ENCODE assay signal across 19 cellular contexts in the genomic region with DNA sequence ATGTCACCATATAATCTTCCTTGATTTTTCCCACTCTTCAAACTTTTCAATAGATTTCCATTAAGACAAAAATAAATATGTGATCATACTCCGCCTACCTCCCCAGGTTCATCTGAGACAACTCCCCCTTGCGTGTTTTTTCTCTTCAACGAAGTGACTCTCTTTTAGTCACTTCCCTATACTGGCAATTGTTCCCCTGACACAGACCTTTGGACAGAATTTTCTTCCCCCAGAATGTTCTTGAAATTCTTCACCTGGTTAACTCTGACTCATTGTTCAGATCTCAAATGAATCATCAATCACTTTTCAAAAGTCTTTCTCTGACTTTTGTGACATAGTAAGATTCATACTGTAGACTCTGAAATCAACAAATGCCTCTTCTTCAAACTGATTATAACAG.
DNase-seq lines count a peak whose midpoint lies in the region; ATAC-seq, FAIRE-seq and TF ChIP-seq lines count a peak whose summit lies in the region.
"Had no signal": no experiment of that assay in that cellular context is flagged by ENCODE, and none has a peak within 500 bp of the region (broad histone marks: within the 10 kb centered on the region; RNA-seq: fewer than 3 reads in every experiment).

No MANE protein-coding gene starts in this region.

- peak; percentile 18; the same call in 1 of the 2 replicates for TF ChIP-seq EP300 in Ishikawa (IDR thresholded peaks at IDR 0.05; ENCODE audit: borderline replicate concordance)

- no peak overlapping the region for H3K4me3 ChIP-seq in epithelial cell of esophagus (ENCODE audit: low read length)
- H3K4me3 ChIP-seq: K562, SJSA1 had no signal

- no peak for TF ChIP-seq CTCF in epithelial cell of esophagus (IDR thresholded peaks at IDR 0.05; ENCODE audit: insufficient read depth, low read depth, low read length, missing control alignments)

- no peak for ATAC-seq in HG02970 (IDR thresholded peaks at IDR 0.05; ENCODE audit: low FRiP score, unreplicated experiment)
- ATAC-seq: K562 had no signal

- TF ChIP-seq RAD21 in Ishikawa (IDR thresholded peaks at IDR 0.05; ENCODE audit: low read depth), result no peak

- no peak for FAIRE-seq in urothelium cell line (lab: Jason Lieb, UNC)
- FAIRE-seq: H1, K562 had no signal

- DNase-seq in ELR (ENCODE audit: low read depth) (peak; percentile 64), epithelial cell of esophagus (ENCODE audit: low read depth) (peak; percentile 66), urothelium cell line (ENCODE audit: low spot score) (peak; percentile 11), hepatic stellate cell (ENCODE audit: low spot score) (no peak), A172 (ENCODE audit: low spot score) (no peak)
- DNase-seq: Calu3; CD4-positive, alpha-beta T cell; NCI-H1105 treated with DMSO at 0.1 percent for 48 hours; NCI-H1694; NCI-H2081 treated with DMSO at 0.1 percent for 48 hours; NCI-H2227 treated with DMSO at 0.1 percent for 48 hours; NCI-H510A treated with DMSO at 0.1 percent for 48 hours; NCI-H82; OCI-M1 had no signal

TF ChIP-seq in Ishikawa, 13 proteins besides CTCF, POLR2A, EP300 and RAD21:
- TF ChIP-seq FOXM1 (IDR thresholded peaks at IDR 0.05; ENCODE audit: borderline replicate concordance, low read depth) (no peak), CEBPB (IDR thresholded peaks at IDR 0.05) (no peak)

Comparison
In these comparisons a context has a peak if more than half of its experiments do, and no peak if none do; other contexts are left out.
1. DNase-seq: peak in ELR (single experiment), epithelial cell of esophagus (single experiment) and urothelium cell line (single experiment); none in hepatic stellate cell (single experiment) and A172 (single experiment).